23 cellular contexts compared by ENCODE assay signal in genomic region chr11:115572551-115572950, GRCh38.
DNase-seq lines count a peak whose midpoint lies in the region; TF ChIP-seq lines count a peak whose summit lies in the region.
"Had no signal": no experiment of that assay in that cellular context is flagged by ENCODE, and none has a peak within 500 bp of the region (broad histone marks: within the 10 kb centered on the region; RNA-seq: fewer than 3 reads in every experiment).

No MANE protein-coding gene starts in this region.

- H3K9me3 ChIP-seq in HEK293 (ENCODE audit: control insufficient read depth, insufficient read depth, low read depth, low read length) (no peaks in the 10 kb centered on the region), testis (no peaks in the 10 kb centered on the region)
- H3K9me3 ChIP-seq: A549; BLaER1 treated with 17β-estradiol and CSF1 and Interleukin-3, amounts not matched to agents 10 nM and 100 nM; Caco-2 had no signal

- DNase-seq in nephron progenitor cell: no peak
- DNase-seq in testis: peak; percentile 69
- DNase-seq in activated CD4-positive, alpha-beta T cell treated with anti-CD3 and anti-CD28 coated beads, Interleukin-2, amount 50 U/mL, for 4 hours: no peak
- DNase-seq in brain microvascular endothelial cell: no peak
- DNase-seq: AML-193; Caco-2; Calu3; CD4-positive, alpha-beta T cell; CD8-positive, alpha-beta T cell; DMS 273 treated with DMSO at 0.1 percent for 48 hours; DMS153; DMS53; DMS79; DND-41; EL; GDM1 had no signal

- peaks cover 12% of the 10 kb centered on the region for H3K9me3 Mint-ChIP-seq in nephron progenitor cell
- H3K9me3 Mint-ChIP-seq: CD8-positive, alpha-beta T cell had no signal

- in situ Hi-C loops in brain microvascular endothelial cell (cut with HindIII; ENCODE audit: low pct_ligation_motif_present, low sequenced_read_pairs): no loop called here

- H3K27ac ChIP-seq in HEK293 (ENCODE audit: extremely low read depth, low read depth, low read length) (no peak overlapping the region), testis (no peak overlapping the region), brain microvascular endothelial cell (no peak overlapping the region)
- H3K27ac ChIP-seq: 22Rv1; A549; BLaER1 treated with 17β-estradiol and CSF1 and Interleukin-3, amounts not matched to agents 10 nM and 100 nM; C4-2B had no signal

- intact Hi-C loops in testis (cut with DNase I; ENCODE audit: low total_unique reads): no loop called here

- no peak for TF ChIP-seq POLR2A in testis (IDR thresholded peaks at IDR 0.05)

- H3K4me1 ChIP-seq in HEK293 (ENCODE audit: control insufficient read depth, insufficient read depth, low read length) (no peaks in the 10 kb centered on the region), testis (no peaks in the 10 kb centered on the region)
- H3K4me1 ChIP-seq: A549; BLaER1 treated with 17β-estradiol and CSF1 and Interleukin-3, amounts not matched to agents 10 nM and 100 nM; Caco-2 had no signal

- no peak overlapping the region for H3K4me3 Mint-ChIP-seq in nephron progenitor cell
- H3K4me3 Mint-ChIP-seq: B cell; CD4-positive, alpha-beta T cell; CD8-positive, alpha-beta T cell had no signal

- TF ChIP-seq CTCF in HEK293 (tag by site-specific recombination; IDR thresholded peaks at IDR 0.05) (no peak), nephron progenitor cell (IDR thresholded peaks at IDR 0.05) (no peak), testis (IDR thresholded peaks at IDR 0.05) (no peak), brain microvascular endothelial cell (IDR thresholded peaks at IDR 0.05; ENCODE audit: low read depth, low read length, missing control alignments) (no peak)

- 64 to 69% methylated on average over 5 of the region's 5 CpGs for WGBS in testis, 2 donors

- no peaks in the 10 kb centered on the region for H3K36me3 ChIP-seq in HEK293 (ENCODE audit: control insufficient read depth in 2 of 2, insufficient read depth in 1 of 2, low read length in 2 of 2)
- no peaks in the 10 kb centered on the region for H3K36me3 ChIP-seq in testis (ENCODE audit: low read depth, missing control alignments)
- H3K36me3 ChIP-seq in brain microvascular endothelial cell (replicated peaks): no peaks in the 10 kb centered on the region
- H3K36me3 ChIP-seq: BLaER1 treated with 17β-estradiol and CSF1 and Interleukin-3, amounts not matched to agents 10 nM and 100 nM had no signal

- H3K4me3 ChIP-seq in HEK293 (ENCODE audit: low read depth, low read length) (no peak overlapping the region), testis (no peak overlapping the region), brain microvascular endothelial cell (ENCODE audit: low read depth, low read length) (no peak overlapping the region)
- H3K4me3 ChIP-seq: A549; BLaER1 treated with 17β-estradiol and CSF1 and Interleukin-3, amounts not matched to agents 10 nM and 100 nM; GM12878 had no signal

- CTCF ChIA-PET in HEK293 (lab: Yijun Ruan, JAX): no interaction called here

- no peaks in the 10 kb centered on the region for H3K27me3 Mint-ChIP-seq in nephron progenitor cell (ENCODE audit: low read depth, poor library complexity)
- H3K27me3 Mint-ChIP-seq: CD4-positive, alpha-beta T cell had no signal

- H3K27me3 ChIP-seq in testis: no peaks in the 10 kb centered on the region
- H3K27me3 ChIP-seq in brain microvascular endothelial cell (replicated peaks): no peaks in the 10 kb centered on the region
- H3K27me3 ChIP-seq: BLaER1 treated with 17β-estradiol and CSF1 and Interleukin-3, amounts not matched to agents 10 nM and 100 nM had no signal

- POLR2A ChIA-PET in HEK293 (lab: Yijun Ruan, JAX): no interaction called here

- peak overlapping the region; percentile 16 for H3K27ac Mint-ChIP-seq in nephron progenitor cell
- H3K27ac Mint-ChIP-seq: B cell; CD4-positive, alpha-beta T cell; CD8-positive, alpha-beta T cell had no signal

- no peaks in the 10 kb centered on the region for H3K36me3 Mint-ChIP-seq in nephron progenitor cell (ENCODE audit: low read depth)
- H3K36me3 Mint-ChIP-seq: CD8-positive, alpha-beta T cell had no signal

- peaks cover 46% of the 10 kb centered on the region for H3K4me1 Mint-ChIP-seq in nephron progenitor cell
- H3K4me1 Mint-ChIP-seq: B cell had no signal

TF ChIP-seq in HEK293, 187 proteins besides CTCF, POLR2A, EP300 and RAD21:
- peak; percentile 94 for TF ChIP-seq ZFHX2 (tag by site-specific recombination; conservative IDR thresholded peaks at IDR 0.05)
- TF ChIP-seq ZNF48 (tag by site-specific recombination; IDR thresholded peaks at IDR 0.05): no peak
- peak; percentile 97 for TF ChIP-seq EGR2 (tag by site-specific recombination; IDR thresholded peaks at IDR 0.05; ENCODE audit: low read depth)
- TF ChIP-seq ZEB2 (tag by site-specific recombination; IDR thresholded peaks at IDR 0.05): no peak
TF ChIP-seq in HEK293: peak in this region for 2.
